In the genomic region with DNA sequence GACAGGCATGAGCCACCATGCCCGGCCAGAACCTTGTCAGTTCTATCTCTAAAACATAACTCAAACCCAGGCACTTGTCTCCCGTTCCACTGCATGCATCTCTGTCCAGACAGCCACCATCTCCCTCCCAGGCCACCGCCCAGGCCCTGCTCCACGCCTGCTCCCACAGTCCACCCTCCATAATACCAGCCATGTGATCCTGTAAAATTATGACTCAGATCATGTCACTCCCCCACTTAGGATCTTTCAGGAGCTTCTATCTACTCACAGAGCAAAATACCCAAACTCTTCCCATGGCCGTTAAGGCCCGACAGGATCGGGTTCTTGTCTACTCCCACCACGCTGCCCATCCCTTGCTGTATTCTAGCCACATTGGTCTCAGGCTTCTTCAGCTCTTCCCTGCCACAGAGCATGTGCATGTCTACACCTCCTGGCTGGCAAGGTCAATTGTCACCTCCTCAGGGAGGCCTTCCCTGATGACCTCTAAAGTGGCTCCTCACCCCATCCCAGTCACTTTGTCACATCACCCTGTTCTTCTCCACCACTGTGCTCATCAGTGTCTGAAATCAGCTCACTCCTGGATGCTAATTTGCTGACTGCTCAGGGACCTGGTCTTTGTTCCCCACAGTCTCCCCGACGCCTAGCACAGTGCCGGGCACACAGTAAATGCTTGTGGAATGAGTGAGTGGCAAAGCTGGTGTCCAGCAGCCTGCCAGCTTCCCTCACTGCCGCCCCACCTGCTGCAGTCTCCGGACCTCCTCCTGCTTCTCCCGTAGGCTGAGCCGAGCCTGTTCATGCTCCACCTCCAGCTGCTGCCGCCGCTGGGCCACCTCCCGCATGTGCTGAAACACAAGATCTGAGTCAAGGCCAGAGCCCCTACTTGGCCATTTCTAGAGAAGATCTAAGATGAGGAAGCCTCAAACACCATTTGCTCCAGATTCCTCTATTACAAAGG, we compare ENCODE assay signal across 15 cellular contexts. TPM values are rescaled to one million over a fixed set of nuclear protein-coding genes. Genes with fewer than 3 reads are reported as not detected.
DNase-seq lines count a peak whose midpoint lies in the region; ATAC-seq and TF ChIP-seq lines count a peak whose summit lies in the region.
"Had no signal": no experiment of that assay in that cellular context is flagged by ENCODE, and none has a peak within 500 bp of the region (broad histone marks: within the 10 kb centered on the region; RNA-seq: fewer than 3 reads in every experiment).

No MANE protein-coding gene starts in this region.

- no peak for TF ChIP-seq CTCF in spleen (IDR thresholded peaks at IDR 0.05 in 8 of 11, conservative IDR thresholded peaks at IDR 0.05 in 3 of 11)

- DNase-seq in activated naive CD4-positive, alpha-beta T cell treated with anti-CD3 and anti-CD28 coated beads, Interleukin-2, amount 50 U/mL, for 72 hours (ENCODE audit: low spot score in 2 of 2): no peak
- no peak for DNase-seq in activated naive CD4-positive, alpha-beta T cell (lab: John Stamatoyannopoulos, UW)
- DNase-seq in H7 (peak; percentile 26), spleen (peak; percentile 62), NCI-H146 treated with DMSO at 0.1 percent for 48 hours (lab: John Stamatoyannopoulos, UW; ENCODE audit: unreplicated experiment) (no peak)
- DNase-seq in effector memory CD8-positive, alpha-beta T cell: no peak
- no peak for DNase-seq in stimulated activated naive CD4-positive, alpha-beta T cell treated with Interleukin-2 at 50 U/mL for 16 hours (lab: John Stamatoyannopoulos, UW)
- DNase-seq: hypothalamus, MM.1S, thyroid gland had no signal

- no peaks in the 10 kb centered on the region for H3K36me3 Mint-ChIP-seq in activated naive CD4-positive, alpha-beta T cell treated with anti-CD3 and anti-CD28 coated beads, Interleukin-2, amount 50 U/mL, for 72 hours
- peaks cover 21% of the 10 kb centered on the region for H3K36me3 Mint-ChIP-seq in effector memory CD8-positive, alpha-beta T cell (ENCODE audit: insufficient read depth)

- peaks cover 34% of the 10 kb centered on the region in 2 donors for H3K4me1 Mint-ChIP-seq in effector memory CD8-positive, alpha-beta T cell (ENCODE audit: low read depth in 2 of 2)

- peaks cover 23% of the 10 kb centered on the region for H3K27me3 ChIP-seq in H7 (ENCODE audit: control insufficient read depth, insufficient read depth, low read length)
- H3K27me3 ChIP-seq in spleen (replicated peaks in 1 of 7): peaks cover 0 to 24% (median 5%) of the 10 kb centered on the region in 7 donors
- H3K27me3 ChIP-seq: thyroid gland had no signal

- no peak overlapping the region for H3K4me3 Mint-ChIP-seq in effector memory CD8-positive, alpha-beta T cell

- no peak overlapping the region for H3K4me3 ChIP-seq in H7 (ENCODE audit: insufficient read depth, low read depth, low read length)
- H3K4me3 ChIP-seq in spleen: no peak overlapping the region
- H3K4me3 ChIP-seq: thyroid gland had no signal

- intact Hi-C loops in spleen (cut with DNase I; ENCODE audit: low total_unique reads): no loop called here

- H3K27ac Mint-ChIP-seq in activated naive CD4-positive, alpha-beta T cell treated with anti-CD3 and anti-CD28 coated beads, Interleukin-2, amount 50 U/mL, for 72 hours: peak overlapping the region; percentile 64 to 81
- H3K27ac Mint-ChIP-seq in effector memory CD8-positive, alpha-beta T cell: peak overlapping the region; percentile 49 to 67

- no peak for ATAC-seq in activated naive CD4-positive, alpha-beta T cell treated with anti-CD3 and anti-CD28 coated beads, Interleukin-2, amount 50 U/mL, for 72 hours
- no peak for ATAC-seq in effector memory CD8-positive, alpha-beta T cell (replicated peaks)
- no peak for ATAC-seq in HG03521 (IDR thresholded peaks at IDR 0.05; ENCODE audit: unreplicated experiment)
- ATAC-seq: left lobe of liver had no signal

- TF ChIP-seq POLR2A in spleen (IDR thresholded peaks at IDR 0.05): no peak

- H3K36me3 ChIP-seq in H7 (replicated peaks; ENCODE audit: control insufficient read depth, insufficient read depth, low read length) (peaks cover 3% of the 10 kb centered on the region), spleen (peaks cover 0 to 29% (median 0%) of the 10 kb centered on the region in 6 donors)
- H3K36me3 ChIP-seq: thyroid gland had no signal

- WGBS in spleen, 5 donors: 90 to 95% (median 92%) methylated on average over 15 to 18 of the region's 18 CpGs

- H3K4me1 ChIP-seq in spleen: peaks cover 0 to 56% (median 39%) of the 10 kb centered on the region in 6 donors

- H3K9me3 Mint-ChIP-seq in activated naive CD4-positive, alpha-beta T cell treated with anti-CD3 and anti-CD28 coated beads, Interleukin-2, amount 50 U/mL, for 72 hours: no peaks in the 10 kb centered on the region
- H3K9me3 Mint-ChIP-seq in effector memory CD8-positive, alpha-beta T cell: no peaks in the 10 kb centered on the region

- H3K27ac ChIP-seq in spleen: no peak overlapping the region
- H3K27ac ChIP-seq: thyroid gland had no signal

- H3K27me3 Mint-ChIP-seq in effector memory CD8-positive, alpha-beta T cell: no peaks in the 10 kb centered on the region

- no peaks in the 10 kb centered on the region for H3K9me3 ChIP-seq in spleen
- H3K9me3 ChIP-seq: thyroid gland had no signal

RNA-seq across cellular contexts. Expression of gene TSPOAP1, which starts 6.7 kb away (rescaled TPM):
- total RNA-seq in activated naive CD4-positive, alpha-beta T cell treated with anti-CD3 and anti-CD28 coated beads, Interleukin-2, amount 50 U/mL, for 72 hours: 100 to 1,000 TPM in 1 of 2 donors, 10 to 100 TPM in 1; 19.2 to 123 TPM
- total RNA-seq in H7 (2014; rRNA removed; shearing (Covaris generic)): 4.2 and 11.6 TPM in 2 replicates
- total RNA-seq in spleen: 10 to 100 TPM; 14.1 to 31.8 (median 18.5) TPM
- 10 to 100 TPM; 11.5 to 26.5 (median 24.3) TPM for polyA plus RNA-seq in spleen
- total RNA-seq: pulmonary artery endothelial cell had no signal

RNA-seq across cellular contexts. Expression of gene SUPT4H1, which starts 30.2 kb away (rescaled TPM):
- total RNA-seq in activated naive CD4-positive, alpha-beta T cell treated with anti-CD3 and anti-CD28 coated beads, Interleukin-2, amount 50 U/mL, for 72 hours: 100 to 1,000 TPM; 105 to 141 TPM
- 88.8 and 91.6 TPM in 2 replicates for total RNA-seq in H7 (2014; rRNA removed; shearing (Covaris generic))
- 10 to 100 TPM; 37.8 to 80.5 (median 64.0) TPM for total RNA-seq in spleen
- 100 to 1,000 TPM in 2 of 3 donors, 10 to 100 TPM in 1; 77.0 to 106 (median 104) TPM for polyA plus RNA-seq in spleen

RNA-seq across cellular contexts. Expression of gene MPO, which starts 41.1 kb away (rescaled TPM):
- not detected for total RNA-seq in activated naive CD4-positive, alpha-beta T cell treated with anti-CD3 and anti-CD28 coated beads, Interleukin-2, amount 50 U/mL, for 72 hours
- not detected in 2 replicates for total RNA-seq in H7 (2014; rRNA removed; shearing (Covaris generic))
- total RNA-seq in spleen: 10 to 100 TPM in 5 of 7 donors, 1 to 10 TPM in 2; 5.8 to 75.7 (median 15.2) TPM
- 1 to 10 TPM in 2 of 3 donors, under 1 TPM in 1; 0.52 to 2.2 (median 2.0) TPM for polyA plus RNA-seq in spleen
- total RNA-seq: fibroblast of lung, HT-29 had no signal

Comparison
In these comparisons a context has a peak if more than half of its experiments do, and no peak if none do; other contexts are left out.
1. DNase-seq: peak in H7 (single experiment) and spleen (single experiment); none in activated naive CD4-positive, alpha-beta T cell treated with anti-CD3 and anti-CD28 coated beads, Interleukin-2, amount 50 U/mL, for 72 hours (0 of 2), activated naive CD4-positive, alpha-beta T cell (0 of 4), effector memory CD8-positive, alpha-beta T cell (0 of 3), NCI-H146 treated with DMSO at 0.1 percent for 48 hours (single experiment) and stimulated activated naive CD4-positive, alpha-beta T cell treated with Interleukin-2 at 50 U/mL for 16 hours (single experiment).